13 cellular contexts compared by ENCODE assay signal in genomic region chr2:239436669-239437325, GRCh38.
"Had no signal": no experiment of that assay in that cellular context is flagged by ENCODE, and none has a peak within 500 bp of the region (broad histone marks: within the 10 kb centered on the region; RNA-seq: fewer than 3 reads in every experiment).

No MANE protein-coding gene starts in this region.

- H3K4me2 ChIP-seq: hepatocyte had no signal

- H3K27ac ChIP-seq: hepatocyte, left ventricle myocardium inferior, transverse colon had no signal

- H3K27ac Mint-ChIP-seq: memory B cell; naive thymus-derived CD8-positive, alpha-beta T cell had no signal

- H3K9me3 ChIP-seq: mucosa of descending colon, transverse colon had no signal

- H3K4me3 ChIP-seq: hepatocyte, left ventricle myocardium inferior, mucosa of descending colon, transverse colon had no signal

- H3K4me3 Mint-ChIP-seq: memory B cell; naive thymus-derived CD8-positive, alpha-beta T cell had no signal

- ATAC-seq: mucosa of descending colon; naive thymus-derived CD8-positive, alpha-beta T cell had no signal

- H3K36me3 ChIP-seq: left ventricle myocardium inferior, transverse colon had no signal

- DNase-seq: activated CD4-positive, alpha-beta T cell treated with anti-CD3 and anti-CD28 coated beads, Interleukin-2, amount 50 U/mL, for 48 hours; activated naive CD4-positive, alpha-beta T cell treated with anti-CD3 and anti-CD28 coated beads, Interleukin-2, amount 50 U/mL, for 16 hours; left ventricle myocardium inferior; mucosa of descending colon; naive thymus-derived CD8-positive, alpha-beta T cell; posterior cingulate gyrus; retina; stimulated activated CD4-positive, alpha-beta T cell treated with anti-CD3 and anti-CD28 coated beads, Interleukin-2, amount 100 ng/mL, for 48 hours; stimulated activated naive CD4-positive, alpha-beta T cell; T1000; transverse colon had no signal

- H3K36me3 Mint-ChIP-seq: memory B cell had no signal
